In genomic region chr9:137423810-137424291, GRCh38 we compare ENCODE assay signal across 9 cellular contexts. TPM values are rescaled to one million over a fixed set of nuclear protein-coding genes. Genes with fewer than 3 reads are reported as not detected.
A peak's percentile ranks its signal among the peaks of the same experiment; 100 is the strongest.
DNase-seq lines count a peak whose midpoint lies in the region; FAIRE-seq and TF ChIP-seq lines count a peak whose summit lies in the region.
"Had no signal": no experiment of that assay in that cellular context is flagged by ENCODE, and none has a peak within 500 bp of the region (broad histone marks: within the 10 kb centered on the region; RNA-seq: fewer than 3 reads in every experiment).

No MANE protein-coding gene starts in this region.

- no peak overlapping the region for H3K9ac ChIP-seq in HUES48 (ENCODE audit: low read depth, low read length)
- peak overlapping the region; percentile 92 to 99 for H3K9ac ChIP-seq in colonic mucosa (ENCODE audit: low read depth in 2 of 2, low read length in 2 of 2)

- no peak for TF ChIP-seq POLR2A in GM12892 (IDR thresholded peaks at IDR 0.05; ENCODE audit: low read depth, low read length)

- H3K9me3 ChIP-seq in HUES48 (ENCODE audit: control insufficient read depth, insufficient read depth, low read length): no peaks in the 10 kb centered on the region
- H3K9me3 ChIP-seq in colonic mucosa: no peaks in the 10 kb centered on the region
- no peaks in the 10 kb centered on the region for H3K9me3 ChIP-seq in mononuclear cell (ENCODE audit: low read depth, low read length)

- H3K27me3 ChIP-seq in HUES48 (ENCODE audit: control insufficient read depth, insufficient read depth, low read length) (peaks cover 15% of the 10 kb centered on the region; the same call in 1 of the 2 replicates), colonic mucosa (no peaks in the 10 kb centered on the region), mononuclear cell (ENCODE audit: insufficient read depth, low read length) (no peaks in the 10 kb centered on the region)

- TF ChIP-seq CTCF in colonic mucosa (IDR thresholded peaks at IDR 0.05) (no peak), GM10248 (IDR thresholded peaks at IDR 0.05; ENCODE audit: control extremely low read depth, extremely low read depth, low read depth, missing control alignments) (no peak)

- intact Hi-C loops in colonic mucosa (cut with DNase I): no loop called here

- H3K36me3 ChIP-seq in HUES48 (ENCODE audit: control insufficient read depth, insufficient read depth, low read length): no peaks in the 10 kb centered on the region
- H3K36me3 ChIP-seq in colonic mucosa: no peaks in the 10 kb centered on the region

- POLR2A ChIA-PET in GM10248 (lab: Yijun Ruan, JAX): no interaction called here

- DNase-seq in GM12892 (ENCODE audit: insufficient read length): peak; percentile 16
- DNase-seq in colonic mucosa: peak; percentile 62
- no peak for DNase-seq in T-helper 9 cell
- DNase-seq in central memory CD4-positive, alpha-beta T cell: no peak
- no peak for DNase-seq in DMS153 treated with DMSO at 0.1 percent for 48 hours (lab: John Stamatoyannopoulos, UW; ENCODE audit: unreplicated experiment)
- DNase-seq in GM10248 (ENCODE audit: extremely low spot score): no peak

- CTCF ChIA-PET in GM10248 (lab: Yijun Ruan, JAX): interaction anchor here (0.8 to 4.2 kb wide), 10 partner anchors 9 to 168 kb away, joined by 3 to 41 read pairs (median 6); partner anchors contain the start of genes NRARP and NSMF

- H3K27ac ChIP-seq in HUES48 (ENCODE audit: low read depth, low read length): no peak overlapping the region
- H3K27ac ChIP-seq in colonic mucosa: peak overlapping the region; percentile 86

- H3K4me3 ChIP-seq in HUES48 (ENCODE audit: low read depth, low read length) (peak overlapping the region; percentile 58), colonic mucosa (peak overlapping the region; percentile 98), mononuclear cell (ENCODE audit: low read length) (peak overlapping the region; percentile 70)

- no peak for FAIRE-seq in GM12892 (lab: Jason Lieb, UNC)

- no peaks in the 10 kb centered on the region for H3K4me1 ChIP-seq in HUES48 (ENCODE audit: control insufficient read depth, insufficient read depth, low read length)
- no peaks in the 10 kb centered on the region for H3K4me1 ChIP-seq in colonic mucosa
- peaks cover 27% of the 10 kb centered on the region for H3K4me1 ChIP-seq in mononuclear cell (ENCODE audit: insufficient read depth, low read length)

RNA-seq across cellular contexts. Expression of gene NOXA1, which starts 0.7 kb away (rescaled TPM):
- not detected for polyA plus RNA-seq in GM12892 (2012; ENCODE audit: missing spikeins)
- total RNA-seq in colonic mucosa: 10 to 100 TPM; 27.5 to 29.3 TPM
- 2.2 TPM for total RNA-seq in mononuclear cell

RNA-seq across cellular contexts. Expression of gene EXD3, which starts 0.9 kb away (rescaled TPM):
- 3.9 TPM for polyA plus RNA-seq in GM12892 (2012; ENCODE audit: missing spikeins)
- total RNA-seq in colonic mucosa (10 to 100 TPM; 34.9 to 36.4 TPM), mononuclear cell (6.1 TPM)

RNA-seq across cellular contexts. Expression of gene ENTPD8, which starts 17.3 kb away (rescaled TPM):
- polyA plus RNA-seq in GM12892 (2012; ENCODE audit: missing spikeins): not detected
- total RNA-seq in colonic mucosa: 10 to 100 TPM; 48.3 to 72.0 TPM
- not detected for total RNA-seq in mononuclear cell
- total RNA-seq: activated CD8-positive, alpha-beta memory T cell treated with anti-CD3 and anti-CD28 coated beads for 36 hours had no signal

RNA-seq across cellular contexts. Expression of gene NSMF, which starts 35.3 kb away (rescaled TPM):
- polyA plus RNA-seq in GM12892 (2012; ENCODE audit: missing spikeins): 16.7 TPM
- 10 to 100 TPM; 33.7 to 47.8 TPM for total RNA-seq in colonic mucosa
- 23.7 TPM for total RNA-seq in mononuclear cell

Comparison
In these comparisons a context has a peak if more than half of its experiments do, and no peak if none do; other contexts are left out.
1. DNase-seq: peak in GM12892 (single experiment) and colonic mucosa (single experiment); none in T-helper 9 cell (single experiment), central memory CD4-positive, alpha-beta T cell (single experiment), DMS153 treated with DMSO at 0.1 percent for 48 hours (single experiment) and GM10248 (single experiment).
2. RNA of gene ENTPD8, which starts 17.3 kb away (total RNA-seq): 48.3 to 72.0 TPM in colonic mucosa; not detected in mononuclear cell (single experiment); every median in the first group is over 10 times any median in the second.
3. Peak in every context shown above with its lines, with median percentiles within 50 percentile points of each other: H3K4me3 ChIP-seq.